Comparison of ENCODE assay signal across 18 cellular contexts in genomic region chr1:70195342-70195741, GRCh38. TPM values are rescaled to one million over a fixed set of nuclear protein-coding genes. Genes with fewer than 3 reads are reported as not detected.
DNase-seq lines count a peak whose midpoint lies in the region; ATAC-seq, FAIRE-seq and TF ChIP-seq lines count a peak whose summit lies in the region.
"Had no signal": no experiment of that assay in that cellular context is flagged by ENCODE, and none has a peak within 500 bp of the region (broad histone marks: within the 10 kb centered on the region; RNA-seq: fewer than 3 reads in every experiment).

No MANE protein-coding gene starts in this region.

- H3K36me3 ChIP-seq in kidney (ENCODE audit: control insufficient read depth in 1 of 2, insufficient read depth in 2 of 2, low read length in 2 of 2), result no peaks in the 10 kb centered on the region
- H3K36me3 ChIP-seq in colonic mucosa, result no peaks in the 10 kb centered on the region
- H3K36me3 ChIP-seq: uterus had no signal

- peak overlapping the region in 1 of 2 donors; percentile 19 for H3K4me3 ChIP-seq in kidney (ENCODE audit: low read length in 2 of 2)
- no peak overlapping the region for H3K4me3 ChIP-seq in colonic mucosa
- H3K4me3 ChIP-seq: uterus had no signal

- TF ChIP-seq CTCF in kidney (IDR thresholded peaks at IDR 0.05; ENCODE audit: borderline replicate concordance, extremely low read depth, insufficient read depth) (no peak), colonic mucosa (IDR thresholded peaks at IDR 0.05) (no peak)

- no peaks in the 10 kb centered on the region for H3K27me3 ChIP-seq in colonic mucosa
- H3K27me3 ChIP-seq: uterus had no signal

- H3K27ac ChIP-seq in kidney (ENCODE audit: low read depth in 2 of 2, low read length in 2 of 2), result no peak overlapping the region
- no peak overlapping the region for H3K27ac ChIP-seq in colonic mucosa
- H3K27ac ChIP-seq: uterus had no signal

- peak; percentile 45 for FAIRE-seq in kidney (lab: Jason Lieb, UNC)
- FAIRE-seq: endometrium had no signal

- ATAC-seq in GM19043 (IDR thresholded peaks at IDR 0.05; ENCODE audit: low read depth, unreplicated experiment) (peak; percentile 91), GM21786 (IDR thresholded peaks at IDR 0.05; ENCODE audit: unreplicated experiment) (peak; percentile 89), HG03159 (IDR thresholded peaks at IDR 0.05; ENCODE audit: unreplicated experiment) (peak; percentile 86)
- ATAC-seq: stimulated activated naive CD8-positive, alpha-beta T cell treated with anti-CD3 and anti-CD28 coated beads, Interleukin-15, Interleukin-2, amounts not matched to agents 100 U/mL and 50 U/mL, for 24 hours had no signal

- intact Hi-C loops in kidney (cut with DNase I) (no loop called here), colonic mucosa (cut with DNase I) (no loop called here)

- H3K9me3 ChIP-seq in kidney (ENCODE audit: control insufficient read depth in 1 of 2, low read length in 2 of 2), result no peaks in the 10 kb centered on the region
- H3K9me3 ChIP-seq in colonic mucosa, result no peaks in the 10 kb centered on the region
- H3K9me3 ChIP-seq: uterus had no signal

- DNase-seq in kidney (no peak), colonic mucosa (no peak), NCI-H524 treated with DMSO at 0.1 percent for 48 hours (lab: John Stamatoyannopoulos, UW) (no peak), HCEC 1CT (no peak)
- no peak for DNase-seq in activated CD8-positive, alpha-beta memory T cell treated with anti-CD3 and anti-CD28 coated beads, Interleukin-2, amount 50 U/mL, for 48 hours
- DNase-seq: activated CD4-positive, CD25-positive, alpha-beta regulatory T cell treated with anti-CD3 and anti-CD28 coated beads, Interleukin-2, amount 50 U/mL, for 72 hours; central memory CD4-positive, alpha-beta T cell; DMS 273 treated with DMSO at 0.1 percent for 48 hours; KBM-7; NCI-H1417 treated with DMSO at 0.1 percent for 48 hours; occipital lobe; stimulated activated naive CD8-positive, alpha-beta T cell treated with anti-CD3 and anti-CD28 coated beads, Interleukin-15, Interleukin-2, amounts not matched to agents 100 U/mL and 50 U/mL, for 24 hours; T-helper 1 cell; uterus had no signal

- H3K4me1 ChIP-seq in kidney (ENCODE audit: control insufficient read depth in 1 of 2, insufficient read depth in 1 of 2, low read depth in 1 of 2, low read length in 2 of 2), result no peaks in the 10 kb centered on the region
- H3K4me1 ChIP-seq in colonic mucosa, result no peaks in the 10 kb centered on the region
- H3K4me1 ChIP-seq: uterus had no signal

- no peak overlapping the region for H3K9ac ChIP-seq in kidney (ENCODE audit: low read length in 2 of 2)
- no peak overlapping the region for H3K9ac ChIP-seq in colonic mucosa (ENCODE audit: low read depth in 2 of 2, low read length in 2 of 2)

RNA-seq across cellular contexts. Expression of gene LRRC40, which starts 10.0 kb away (rescaled TPM):
- total RNA-seq in kidney (13.3 TPM), colonic mucosa (10 to 100 TPM; 10.2 to 10.7 TPM)
- 7.5 TPM for polyA plus RNA-seq in kidney (ENCODE audit: insufficient read depth, low read depth, low replicate concordance)

RNA-seq across cellular contexts. Expression of gene SRSF11, which starts 25.8 kb away (rescaled TPM):
- total RNA-seq in kidney (135 TPM), colonic mucosa (100 to 1,000 TPM; 100 to 116 TPM)
- polyA plus RNA-seq in kidney (ENCODE audit: insufficient read depth, low read depth, low replicate concordance), result 58.9 TPM
